Comparison of ENCODE assay signal across 1 cellular context in the genomic region with DNA sequence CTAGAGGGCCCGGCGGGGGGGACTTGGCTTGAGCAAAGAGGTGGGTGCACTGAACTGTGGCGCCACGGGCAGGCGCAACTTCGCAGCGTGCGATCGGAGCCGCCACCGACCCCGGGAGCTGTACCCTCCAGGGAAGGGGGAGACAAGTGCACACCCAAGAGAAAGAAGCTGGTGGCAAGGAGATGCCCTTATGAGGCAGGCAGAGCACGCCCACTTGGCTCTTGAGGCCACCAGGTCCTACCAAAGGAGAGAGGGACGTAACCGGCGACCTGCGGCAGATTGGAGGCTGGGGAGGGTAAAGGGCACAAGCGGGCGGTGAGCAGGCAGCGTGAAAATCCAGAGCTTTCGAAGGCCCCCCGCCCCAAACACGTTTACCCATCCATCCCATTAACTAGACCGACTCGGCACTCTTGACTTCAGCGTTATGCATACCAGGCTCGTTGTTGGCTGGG.
TF ChIP-seq lines count a peak whose summit lies in the region.

No MANE protein-coding gene starts in this region.

TF ChIP-seq in HCT116, 20 proteins besides CTCF, POLR2A, EP300 and RAD21 (continued from another document):
- TF ChIP-seq, protein P1, sequence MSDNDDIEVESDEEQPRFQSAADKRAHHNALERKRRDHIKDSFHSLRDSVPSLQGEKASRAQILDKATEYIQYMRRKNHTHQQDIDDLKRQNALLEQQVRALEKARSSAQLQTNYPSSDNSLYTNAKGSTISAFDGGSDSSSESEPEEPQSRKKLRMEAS (IDR thresholded peaks at IDR 0.05), result no peak
